31 cellular contexts compared by ENCODE assay signal in the genomic region with DNA sequence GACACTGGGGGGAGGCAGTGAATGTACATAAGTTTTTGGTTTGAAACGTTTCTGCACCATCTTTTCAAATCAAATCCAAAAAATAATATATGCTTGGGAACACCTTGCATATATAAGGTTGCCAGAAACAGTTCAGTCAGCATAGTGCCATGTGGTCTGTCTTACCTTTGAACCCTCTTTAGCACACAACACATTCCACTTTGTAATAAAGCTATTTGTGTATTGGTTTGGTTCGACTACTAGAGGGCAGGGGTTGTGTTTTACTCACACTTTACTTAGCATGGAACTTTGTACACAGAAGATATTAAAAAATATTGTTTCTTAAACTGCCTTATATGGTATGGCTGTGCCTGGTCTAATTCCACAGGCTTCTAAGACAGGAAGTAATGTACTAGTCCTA.
"Had no signal": no experiment of that assay in that cellular context is flagged by ENCODE, and none has a peak within 500 bp of the region (broad histone marks: within the 10 kb centered on the region; RNA-seq: fewer than 3 reads in every experiment).

No MANE protein-coding gene starts in this region.

- H3K9me3 ChIP-seq: esophagus squamous epithelium, heart right ventricle, neutrophil, prostate gland, right atrium auricular region, sigmoid colon, spleen, thoracic aorta, tibial nerve, upper lobe of right lung, uterus had no signal

- FAIRE-seq: endometrium had no signal

- H3K27me3 Mint-ChIP-seq: effector memory CD8-positive, alpha-beta T cell; naive B cell; natural killer cell treated with Interleukin-12 subunit alpha and Interleukin-12 subunit beta and Interleukin-15 and Interleukin-18, amount 100 ng/mL, for 72 hours; stimulated activated memory B cell treated with anti-CD40 and anti-IgM and Interleukin-4, amounts not matched to agents 10 μg/mL and 1 μg/mL and 100 μg/mL, for 72 hours had no signal

- ATAC-seq: effector memory CD8-positive, alpha-beta T cell; heart right ventricle; natural killer cell treated with Interleukin-12 subunit alpha and Interleukin-12 subunit beta and Interleukin-15 and Interleukin-18, amount 100 ng/mL, for 72 hours; stimulated activated memory B cell treated with anti-CD40 and anti-IgM and Interleukin-4, amounts not matched to agents 10 μg/mL and 1 μg/mL and 100 μg/mL, for 72 hours; stimulated activated naive CD8-positive, alpha-beta T cell treated with anti-CD3 and anti-CD28 coated beads, Interleukin-15, Interleukin-2, amounts not matched to agents 100 U/mL and 50 U/mL, for 24 hours; upper lobe of right lung had no signal

- H3K27ac ChIP-seq: coronary artery, esophagus squamous epithelium, heart right ventricle, neutrophil, prostate gland, right atrium auricular region, sigmoid colon, spleen, thoracic aorta, tibial nerve, upper lobe of right lung, uterus had no signal

- H3K9me3 Mint-ChIP-seq: effector memory CD8-positive, alpha-beta T cell; immature natural killer cell; mesothelial cell of epicardium; naive B cell; natural killer cell treated with Interleukin-12 subunit alpha and Interleukin-12 subunit beta and Interleukin-15 and Interleukin-18, amount 100 ng/mL, for 72 hours; neural crest cell; stimulated activated memory B cell treated with anti-CD40 and anti-IgM and Interleukin-4, amounts not matched to agents 10 μg/mL and 1 μg/mL and 100 μg/mL, for 72 hours had no signal

- H3K27me3 ChIP-seq: esophagus squamous epithelium, heart right ventricle, neutrophil, right atrium auricular region, sigmoid colon, spleen, tibial nerve, upper lobe of right lung, uterus had no signal

- H3K4me3 Mint-ChIP-seq: effector memory CD8-positive, alpha-beta T cell; immature natural killer cell; mesothelial cell of epicardium; naive B cell; natural killer cell treated with Interleukin-12 subunit alpha and Interleukin-12 subunit beta and Interleukin-15 and Interleukin-18, amount 100 ng/mL, for 72 hours; neural crest cell; stimulated activated memory B cell treated with anti-CD40 and anti-IgM and Interleukin-4, amounts not matched to agents 10 μg/mL and 1 μg/mL and 100 μg/mL, for 72 hours had no signal

- H3K4me1 ChIP-seq: esophagus squamous epithelium, heart right ventricle, prostate gland, right atrium auricular region, spleen, tibial nerve, upper lobe of right lung, uterus had no signal

- H3K36me3 ChIP-seq: neutrophil, uterus had no signal

- H3K4me1 Mint-ChIP-seq: immature natural killer cell; mesothelial cell of epicardium; neural crest cell; stimulated activated memory B cell treated with anti-CD40 and anti-IgM and Interleukin-4, amounts not matched to agents 10 μg/mL and 1 μg/mL and 100 μg/mL, for 72 hours had no signal

- DNase-seq: central memory CD4-positive, alpha-beta T cell; dermis blood vessel endothelial cell; effector memory CD8-positive, alpha-beta T cell; erythroblast; esophagus squamous epithelium; foreskin melanocyte; glutamatergic neuron; heart right ventricle; hypothalamus; immature natural killer cell; islet precursor cell; kidney glomerular epithelial cell; mesenchymal stem cell; naive B cell; sigmoid colon; spleen; stimulated activated CD4-positive, alpha-beta T cell treated with anti-CD3 and anti-CD28 coated beads, Interleukin-4, amount 100 ng/mL, for 4 hours; stimulated activated naive CD8-positive, alpha-beta T cell treated with anti-CD3 and anti-CD28 coated beads, Interleukin-15, Interleukin-2, amounts not matched to agents 100 U/mL and 50 U/mL, for 24 hours; upper lobe of right lung; uterus had no signal

- H3K27ac Mint-ChIP-seq: immature natural killer cell; mesothelial cell of epicardium; natural killer cell treated with Interleukin-12 subunit alpha and Interleukin-12 subunit beta and Interleukin-15 and Interleukin-18, amount 100 ng/mL, for 72 hours; stimulated activated memory B cell treated with anti-CD40 and anti-IgM and Interleukin-4, amounts not matched to agents 10 μg/mL and 1 μg/mL and 100 μg/mL, for 72 hours had no signal

- H3K4me3 ChIP-seq: coronary artery, esophagus squamous epithelium, heart right ventricle, prostate gland, right atrium auricular region, sigmoid colon, spleen, thoracic aorta, tibial nerve, upper lobe of right lung, uterus had no signal
